Comparison of ENCODE assay signal across 11 cellular contexts in the genomic region with DNA sequence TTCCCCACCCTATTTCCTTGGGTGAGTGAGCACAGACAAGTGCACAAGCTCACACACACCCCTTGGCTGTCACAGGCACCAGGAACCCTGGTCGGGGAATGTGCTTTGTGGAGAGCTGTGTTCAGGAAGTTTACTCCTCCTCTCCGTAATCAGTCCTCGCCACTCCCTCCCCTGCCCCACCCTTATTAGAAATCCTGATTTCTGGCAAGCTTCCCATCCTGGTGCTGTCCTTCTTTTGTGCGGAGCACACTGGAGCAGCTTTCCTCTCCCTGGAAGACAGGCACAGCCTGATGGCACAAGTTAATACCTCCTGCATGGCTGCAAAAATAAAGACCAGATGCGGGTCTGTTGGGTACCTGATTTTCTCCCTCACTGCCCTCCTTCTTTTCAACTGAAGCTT. TPM values are rescaled to one million over a fixed set of nuclear protein-coding genes. Genes with fewer than 3 reads are reported as not detected.
DNase-seq lines count a peak whose midpoint lies in the region; ATAC-seq and TF ChIP-seq lines count a peak whose summit lies in the region.
"Had no signal": no experiment of that assay in that cellular context is flagged by ENCODE, and none has a peak within 500 bp of the region (broad histone marks: within the 10 kb centered on the region; RNA-seq: fewer than 3 reads in every experiment).

No MANE protein-coding gene starts in this region.

- peaks cover 12% of the 10 kb centered on the region for H3K79me2 ChIP-seq in osteoblast (ENCODE audit: insufficient read depth, low read length)

- peaks cover 9% of the 10 kb centered on the region for H3K9me3 Mint-ChIP-seq in endothelial cell (ENCODE audit: unreplicated experiment)
- H3K9me3 Mint-ChIP-seq in activated T-cell treated with anti-CD3 and anti-CD28 coated beads, Interleukin-2, amount 50 U/mL, for 4 hours = peaks cover 23% of the 10 kb centered on the region

- no peak for ATAC-seq in activated T-cell treated with anti-CD3 and anti-CD28 coated beads, Interleukin-2, amount 50 U/mL, for 4 hours
- ATAC-seq: gastroesophageal sphincter had no signal

- H3K36me3 ChIP-seq in osteoblast (ENCODE audit: insufficient read depth, low read length) = peaks cover 8% of the 10 kb centered on the region
- H3K36me3 ChIP-seq: gastroesophageal sphincter had no signal

- H3K36me3 Mint-ChIP-seq in endothelial cell (ENCODE audit: low read depth, unreplicated experiment) = peaks cover 54% of the 10 kb centered on the region
- peaks cover 73% of the 10 kb centered on the region for H3K36me3 Mint-ChIP-seq in activated T-cell treated with anti-CD3 and anti-CD28 coated beads, Interleukin-2, amount 50 U/mL, for 4 hours (ENCODE audit: insufficient read depth)

- no peak overlapping the region for H3K4me3 ChIP-seq in osteoblast (ENCODE audit: insufficient read depth, low read length)
- H3K4me3 ChIP-seq: gastroesophageal sphincter, lung had no signal

- no peak overlapping the region for H2AFZ ChIP-seq in osteoblast (ENCODE audit: low read length)

- no peaks in the 10 kb centered on the region for H3K9me3 ChIP-seq in osteoblast (ENCODE audit: low read depth, low read length)

- H3K27me3 ChIP-seq in osteoblast (ENCODE audit: insufficient read depth, low read length) = no peaks in the 10 kb centered on the region
- H3K27me3 ChIP-seq: gastroesophageal sphincter had no signal

- no peak overlapping the region for H3K27ac ChIP-seq in osteoblast (ENCODE audit: low read depth, low read length)
- H3K27ac ChIP-seq: gastroesophageal sphincter had no signal

- DNase-seq in HT-29 (ENCODE audit: low spot score) (peak; percentile 63), NCI-H524 treated with DMSO at 0.1 percent for 48 hours (lab: John Stamatoyannopoulos, UW) (peak; percentile 32), endothelial cell (ENCODE audit: low spot score) (peak; percentile 13), osteoblast (ENCODE audit: insufficient read length, low spot score, missing footprints) (peak; percentile 72), islet precursor cell (no peak), NOMO-1 (lab: John Stamatoyannopoulos, UW; ENCODE audit: unreplicated experiment in 2 of 2) (no peak)
- no peak for DNase-seq in activated T-cell treated with anti-CD3 and anti-CD28 coated beads, Interleukin-2, amount 50 U/mL, for 4 hours
- DNase-seq: activated CD4-positive, alpha-beta T cell treated with anti-CD3 and anti-CD28 coated beads, Interleukin-2, amount 50 U/mL, for 1 hour; MM.1S had no signal

- no peaks in the 10 kb centered on the region for H3K4me1 ChIP-seq in osteoblast (ENCODE audit: insufficient read depth, low read length)

- H3K4me2 ChIP-seq in osteoblast (ENCODE audit: insufficient read depth, low read length) = no peak overlapping the region

- H3K4me3 Mint-ChIP-seq in endothelial cell (ENCODE audit: unreplicated experiment) = peak overlapping the region; percentile 63
- no peak overlapping the region for H3K4me3 Mint-ChIP-seq in activated T-cell treated with anti-CD3 and anti-CD28 coated beads, Interleukin-2, amount 50 U/mL, for 4 hours

- TF ChIP-seq CTCF in endothelial cell (IDR thresholded peaks at IDR 0.05; ENCODE audit: unreplicated experiment) (no peak), osteoblast (IDR thresholded peaks at IDR 0.05; ENCODE audit: extremely low read depth, low read depth, low read length) (no peak)

- H3K27me3 Mint-ChIP-seq in endothelial cell (ENCODE audit: unreplicated experiment) = peaks cover 31% of the 10 kb centered on the region
- no peaks in the 10 kb centered on the region for H3K27me3 Mint-ChIP-seq in activated T-cell treated with anti-CD3 and anti-CD28 coated beads, Interleukin-2, amount 50 U/mL, for 4 hours (ENCODE audit: low read depth)

- H3K4me1 Mint-ChIP-seq in endothelial cell (ENCODE audit: unreplicated experiment) = peaks cover 62% of the 10 kb centered on the region
- H3K4me1 Mint-ChIP-seq in activated T-cell treated with anti-CD3 and anti-CD28 coated beads, Interleukin-2, amount 50 U/mL, for 4 hours (ENCODE audit: low read depth) = peaks cover 6% of the 10 kb centered on the region

- H3K27ac Mint-ChIP-seq in endothelial cell (ENCODE audit: unreplicated experiment) = peak overlapping the region; percentile 83

- peaks cover 18% of the 10 kb centered on the region for H4K20me1 ChIP-seq in osteoblast (ENCODE audit: insufficient read depth, low read length)

RNA-seq across cellular contexts. Expression of gene LRRC4, which starts 55.2 kb away (rescaled TPM):
- not detected in 2 replicates for total RNA-seq in HT-29 (2014; rRNA removed; shearing (Covaris generic))
- 297 TPM for total RNA-seq in endothelial cell (ENCODE audit: unreplicated experiment)
- 0.29 and 0.72 TPM in 2 replicates for total RNA-seq in osteoblast
- total RNA-seq in activated T-cell treated with anti-CD3 and anti-CD28 coated beads, Interleukin-2, amount 50 U/mL, for 4 hours = 1 to 10 TPM; 1.2 to 4.2 (median 2.8) TPM

Comparison
In these comparisons a context has a peak if more than half of its experiments do, and no peak if none do; other contexts are left out.
1. DNase-seq: peak in HT-29 (single experiment), NCI-H524 treated with DMSO at 0.1 percent for 48 hours (single experiment), endothelial cell (single experiment) and osteoblast (single experiment); none in islet precursor cell (single experiment), activated T-cell treated with anti-CD3 and anti-CD28 coated beads, Interleukin-2, amount 50 U/mL, for 4 hours (single experiment) and NOMO-1 (0 of 2).
2. RNA of gene LRRC4, which starts 55.2 kb away (total RNA-seq): 297 TPM in endothelial cell (single experiment); 1.2 to 4.2 TPM in activated T-cell treated with anti-CD3 and anti-CD28 coated beads, Interleukin-2, amount 50 U/mL, for 4 hours, 0.29 to 0.72 TPM in osteoblast and not detected in HT-29; every median in the first group is over 10 times any median in the second.